Comparison of ENCODE assay signal across 1 cellular context in the genomic region with DNA sequence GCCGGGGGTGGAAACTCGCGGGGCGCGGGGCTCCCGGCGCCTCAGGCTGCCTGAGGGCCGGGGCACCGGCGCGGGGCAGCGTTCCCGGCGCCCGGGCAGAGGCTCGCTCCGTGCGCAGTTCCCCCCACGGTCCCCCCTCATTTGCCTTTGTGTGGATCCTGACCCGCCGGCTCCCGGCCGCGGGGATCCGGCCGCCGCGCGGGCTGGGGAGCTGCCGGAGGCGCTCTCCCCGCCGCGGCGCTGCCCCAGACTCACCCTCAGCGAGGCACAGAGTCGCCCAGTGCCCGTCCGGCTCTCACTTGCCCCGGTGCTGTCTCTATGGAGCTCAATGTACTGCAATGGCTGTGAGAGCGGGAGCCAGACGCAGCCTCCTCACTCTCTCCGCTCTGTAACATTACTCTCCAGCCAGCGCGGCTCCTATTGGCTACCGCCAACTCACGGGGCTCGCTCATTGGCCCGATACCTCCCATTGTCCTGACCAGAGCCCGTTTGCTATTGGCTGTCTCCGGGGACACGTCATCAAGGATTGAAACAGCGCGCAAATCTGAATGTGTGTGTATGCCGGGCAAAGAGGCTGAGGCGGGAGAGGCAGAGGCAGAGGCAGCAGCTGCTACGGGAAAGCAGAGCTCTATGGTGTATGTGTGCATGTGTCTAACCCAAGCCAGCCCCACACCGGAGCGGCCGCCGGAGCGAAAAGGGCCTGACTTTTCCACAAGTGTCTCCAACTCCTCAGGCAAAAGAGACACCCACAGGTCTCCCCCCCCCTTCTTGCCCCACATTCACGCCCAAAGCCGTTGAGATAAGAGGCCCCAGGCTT.
TF ChIP-seq lines count a peak whose summit lies in the region.

HMGB1 (minus strand) TSS at position 396 of the 817 bp plus-strand sequence. CDS start 2,256 bp downstream, outside the sequence.

TF ChIP-seq in K562, 482 proteins besides CTCF, POLR2A, EP300 and RAD21 (continued from another document and continues in another):
- TF ChIP-seq RB1 (IDR thresholded peaks at IDR 0.05; ENCODE audit: low read depth) (peak; percentile 21; the same call in 1 of the 2 replicates), ZNF445 (CRISPR knock-in tag; IDR thresholded peaks at IDR 0.05; ENCODE audit: low read depth) (no peak), ZNF232 (CRISPR knock-in tag; IDR thresholded peaks at IDR 0.05) (no peak), CEBPB (tag; IDR thresholded peaks at IDR 0.05) (peak; percentile 32; the same call in 1 of the 2 replicates), SMC3 (conservative IDR thresholded peaks at IDR 0.05; ENCODE audit: insufficient read depth, low read depth, low read length) (no peak), MAZ (CRISPR knock-in tag; conservative IDR thresholded peaks at IDR 0.05 in 1 of 2, IDR thresholded peaks at IDR 0.05 in 1 of 2) (peak in 1 of 2 experiments; percentile 24; a peak in 1 of 4 replicates), ATF7 (IDR thresholded peaks at IDR 0.05) (peak; percentile 75; the same call in 1 of the 2 replicates), POLR2B (IDR thresholded peaks at IDR 0.05; ENCODE audit: low read depth, partially characterized antibody) (peak; percentile 89), E2F1 (CRISPR knock-in tag; IDR thresholded peaks at IDR 0.05) (peak; percentile 81; the same call in 1 of the 2 replicates), ZNF584 (CRISPR knock-in tag; IDR thresholded peaks at IDR 0.05; ENCODE audit: low read depth) (no peak), CCNT2 (IDR thresholded peaks at IDR 0.05; ENCODE audit: borderline replicate concordance, extremely low read depth, insufficient read length, low read depth, low read length) (no peak), ZNF408 (CRISPR knock-in tag; IDR thresholded peaks at IDR 0.05; ENCODE audit: low read depth) (no peak), CHD1 (IDR thresholded peaks at IDR 0.05; ENCODE audit: low read length) (peak; percentile 97), ZC3H8 (IDR thresholded peaks at IDR 0.05) (no peak), PML (IDR thresholded peaks at IDR 0.05; ENCODE audit: low read length) (peak; percentile 51), KLF10 (CRISPR knock-in tag; IDR thresholded peaks at IDR 0.05) (no peak), ZNF282 (CRISPR knock-in tag; IDR thresholded peaks at IDR 0.05) (no peak), CREM (IDR thresholded peaks at IDR 0.05; ENCODE audit: low read depth) (peak; percentile 91), FUS (optimal IDR thresholded peaks at IDR 0.05; ENCODE audit: low read depth, low read length) (no peak), PBX2 (CRISPR knock-in tag; IDR thresholded peaks at IDR 0.05; ENCODE audit: low read depth) (no peak), PBX2 (tag; conservative IDR thresholded peaks at IDR 0.05; ENCODE audit: low read depth) (no peak), MTF1 (CRISPR knock-in tag; IDR thresholded peaks at IDR 0.05; ENCODE audit: borderline replicate concordance) (no peak), NCOA2 (IDR thresholded peaks at IDR 0.05; ENCODE audit: partially characterized antibody in 2 of 2) (no peak), DDX20 (tag; IDR thresholded peaks at IDR 0.05; ENCODE audit: low read depth) (no peak), ELF1 (tag; IDR thresholded peaks at IDR 0.05) (no peak), GATAD2A (IDR thresholded peaks at IDR 0.05) (no peak), YY1 (IDR thresholded peaks at IDR 0.05; ENCODE audit: borderline replicate concordance in 1 of 3, control insufficient read depth in 1 of 3, extremely low read depth in 1 of 3, insufficient read depth in 3 of 3, insufficient read length in 1 of 3, insufficient replicate concordance in 2 of 3, low read depth in 1 of 3, low read length in 2 of 3) (peak in 2 of 3 experiments; percentile 12 to 60), ZNF511 (CRISPR knock-in tag; IDR thresholded peaks at IDR 0.05) (0 out of 2 replicates have a peak, but pooled peaks have one; percentile 14), SOX6 (IDR thresholded peaks at IDR 0.05) (peak; percentile 86), ESRRB (CRISPR knock-in tag; IDR thresholded peaks at IDR 0.05; ENCODE audit: borderline replicate concordance) (no peak), RUNX1 (IDR thresholded peaks at IDR 0.05; ENCODE audit: low read depth) (no peak), LCOR (CRISPR knock-in tag; IDR thresholded peaks at IDR 0.05) (no peak; the same call in 1 of the 2 replicates), ZFP30 (CRISPR knock-in tag; IDR thresholded peaks at IDR 0.05; ENCODE audit: borderline replicate concordance) (no peak), CC2D1A (IDR thresholded peaks at IDR 0.05) (peak; percentile 46; the same call in 1 of the 2 replicates), KLF1 (tag; IDR thresholded peaks at IDR 0.05) (no peak), C11orf30 (IDR thresholded peaks at IDR 0.05; ENCODE audit: low read depth) (0 out of 2 replicates have a peak, but pooled peaks have one; percentile 17), CSDE1 (IDR thresholded peaks at IDR 0.05) (peak in 1 of 2 experiments; percentile 50; a peak in 1 of 4 replicates), NELFE (IDR thresholded peaks at IDR 0.05; ENCODE audit: insufficient read depth, insufficient read length) (no peak), BCL6 (CRISPR knock-in tag; IDR thresholded peaks at IDR 0.05) (no peak), ZHX1 (conservative IDR thresholded peaks at IDR 0.05; ENCODE audit: low read length) (no peak)
- TF ChIP-seq, protein P1, sequence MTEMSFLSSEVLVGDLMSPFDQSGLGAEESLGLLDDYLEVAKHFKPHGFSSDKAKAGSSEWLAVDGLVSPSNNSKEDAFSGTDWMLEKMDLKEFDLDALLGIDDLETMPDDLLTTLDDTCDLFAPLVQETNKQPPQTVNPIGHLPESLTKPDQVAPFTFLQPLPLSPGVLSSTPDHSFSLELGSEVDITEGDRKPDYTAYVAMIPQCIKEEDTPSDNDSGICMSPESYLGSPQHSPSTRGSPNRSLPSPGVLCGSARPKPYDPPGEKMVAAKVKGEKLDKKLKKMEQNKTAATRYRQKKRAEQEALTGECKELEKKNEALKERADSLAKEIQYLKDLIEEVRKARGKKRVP (CRISPR knock-in tag; IDR thresholded peaks at IDR 0.05), result no peak
- TF ChIP-seq, protein P2, sequence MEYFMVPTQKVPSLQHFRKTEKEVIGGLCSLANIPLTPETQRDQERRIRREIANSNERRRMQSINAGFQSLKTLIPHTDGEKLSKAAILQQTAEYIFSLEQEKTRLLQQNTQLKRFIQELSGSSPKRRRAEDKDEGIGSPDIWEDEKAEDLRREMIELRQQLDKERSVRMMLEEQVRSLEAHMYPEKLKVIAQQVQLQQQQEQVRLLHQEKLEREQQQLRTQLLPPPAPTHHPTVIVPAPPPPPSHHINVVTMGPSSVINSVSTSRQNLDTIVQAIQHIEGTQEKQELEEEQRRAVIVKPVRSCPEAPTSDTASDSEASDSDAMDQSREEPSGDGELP (CRISPR knock-in tag; IDR thresholded peaks at IDR 0.05; ENCODE audit: borderline replicate concordance), result peak; percentile 90
- TF ChIP-seq, protein P3, sequence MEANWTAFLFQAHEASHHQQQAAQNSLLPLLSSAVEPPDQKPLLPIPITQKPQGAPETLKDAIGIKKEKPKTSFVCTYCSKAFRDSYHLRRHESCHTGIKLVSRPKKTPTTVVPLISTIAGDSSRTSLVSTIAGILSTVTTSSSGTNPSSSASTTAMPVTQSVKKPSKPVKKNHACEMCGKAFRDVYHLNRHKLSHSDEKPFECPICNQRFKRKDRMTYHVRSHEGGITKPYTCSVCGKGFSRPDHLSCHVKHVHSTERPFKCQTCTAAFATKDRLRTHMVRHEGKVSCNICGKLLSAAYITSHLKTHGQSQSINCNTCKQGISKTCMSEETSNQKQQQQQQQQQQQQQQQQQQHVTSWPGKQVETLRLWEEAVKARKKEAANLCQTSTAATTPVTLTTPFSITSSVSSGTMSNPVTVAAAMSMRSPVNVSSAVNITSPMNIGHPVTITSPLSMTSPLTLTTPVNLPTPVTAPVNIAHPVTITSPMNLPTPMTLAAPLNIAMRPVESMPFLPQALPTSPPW (CRISPR knock-in tag; IDR thresholded peaks at IDR 0.05), result peak; percentile 89
- TF ChIP-seq, protein P4, sequence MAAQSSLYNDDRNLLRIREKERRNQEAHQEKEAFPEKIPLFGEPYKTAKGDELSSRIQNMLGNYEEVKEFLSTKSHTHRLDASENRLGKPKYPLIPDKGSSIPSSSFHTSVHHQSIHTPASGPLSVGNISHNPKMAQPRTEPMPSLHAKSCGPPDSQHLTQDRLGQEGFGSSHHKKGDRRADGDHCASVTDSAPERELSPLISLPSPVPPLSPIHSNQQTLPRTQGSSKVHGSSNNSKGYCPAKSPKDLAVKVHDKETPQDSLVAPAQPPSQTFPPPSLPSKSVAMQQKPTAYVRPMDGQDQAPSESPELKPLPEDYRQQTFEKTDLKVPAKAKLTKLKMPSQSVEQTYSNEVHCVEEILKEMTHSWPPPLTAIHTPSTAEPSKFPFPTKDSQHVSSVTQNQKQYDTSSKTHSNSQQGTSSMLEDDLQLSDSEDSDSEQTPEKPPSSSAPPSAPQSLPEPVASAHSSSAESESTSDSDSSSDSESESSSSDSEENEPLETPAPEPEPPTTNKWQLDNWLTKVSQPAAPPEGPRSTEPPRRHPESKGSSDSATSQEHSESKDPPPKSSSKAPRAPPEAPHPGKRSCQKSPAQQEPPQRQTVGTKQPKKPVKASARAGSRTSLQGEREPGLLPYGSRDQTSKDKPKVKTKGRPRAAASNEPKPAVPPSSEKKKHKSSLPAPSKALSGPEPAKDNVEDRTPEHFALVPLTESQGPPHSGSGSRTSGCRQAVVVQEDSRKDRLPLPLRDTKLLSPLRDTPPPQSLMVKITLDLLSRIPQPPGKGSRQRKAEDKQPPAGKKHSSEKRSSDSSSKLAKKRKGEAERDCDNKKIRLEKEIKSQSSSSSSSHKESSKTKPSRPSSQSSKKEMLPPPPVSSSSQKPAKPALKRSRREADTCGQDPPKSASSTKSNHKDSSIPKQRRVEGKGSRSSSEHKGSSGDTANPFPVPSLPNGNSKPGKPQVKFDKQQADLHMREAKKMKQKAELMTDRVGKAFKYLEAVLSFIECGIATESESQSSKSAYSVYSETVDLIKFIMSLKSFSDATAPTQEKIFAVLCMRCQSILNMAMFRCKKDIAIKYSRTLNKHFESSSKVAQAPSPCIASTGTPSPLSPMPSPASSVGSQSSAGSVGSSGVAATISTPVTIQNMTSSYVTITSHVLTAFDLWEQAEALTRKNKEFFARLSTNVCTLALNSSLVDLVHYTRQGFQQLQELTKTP (IDR thresholded peaks at IDR 0.05; ENCODE audit: low read depth in 1 of 2, partially characterized antibody in 2 of 2), result peak in 1 of 2 experiments; percentile 36
- TF ChIP-seq, protein P5, sequence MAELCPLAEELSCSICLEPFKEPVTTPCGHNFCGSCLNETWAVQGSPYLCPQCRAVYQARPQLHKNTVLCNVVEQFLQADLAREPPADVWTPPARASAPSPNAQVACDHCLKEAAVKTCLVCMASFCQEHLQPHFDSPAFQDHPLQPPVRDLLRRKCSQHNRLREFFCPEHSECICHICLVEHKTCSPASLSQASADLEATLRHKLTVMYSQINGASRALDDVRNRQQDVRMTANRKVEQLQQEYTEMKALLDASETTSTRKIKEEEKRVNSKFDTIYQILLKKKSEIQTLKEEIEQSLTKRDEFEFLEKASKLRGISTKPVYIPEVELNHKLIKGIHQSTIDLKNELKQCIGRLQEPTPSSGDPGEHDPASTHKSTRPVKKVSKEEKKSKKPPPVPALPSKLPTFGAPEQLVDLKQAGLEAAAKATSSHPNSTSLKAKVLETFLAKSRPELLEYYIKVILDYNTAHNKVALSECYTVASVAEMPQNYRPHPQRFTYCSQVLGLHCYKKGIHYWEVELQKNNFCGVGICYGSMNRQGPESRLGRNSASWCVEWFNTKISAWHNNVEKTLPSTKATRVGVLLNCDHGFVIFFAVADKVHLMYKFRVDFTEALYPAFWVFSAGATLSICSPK (IDR thresholded peaks at IDR 0.05; ENCODE audit: borderline replicate concordance), result no peak
